Comparison of ENCODE assay signal across 22 cellular contexts in the genomic region with DNA sequence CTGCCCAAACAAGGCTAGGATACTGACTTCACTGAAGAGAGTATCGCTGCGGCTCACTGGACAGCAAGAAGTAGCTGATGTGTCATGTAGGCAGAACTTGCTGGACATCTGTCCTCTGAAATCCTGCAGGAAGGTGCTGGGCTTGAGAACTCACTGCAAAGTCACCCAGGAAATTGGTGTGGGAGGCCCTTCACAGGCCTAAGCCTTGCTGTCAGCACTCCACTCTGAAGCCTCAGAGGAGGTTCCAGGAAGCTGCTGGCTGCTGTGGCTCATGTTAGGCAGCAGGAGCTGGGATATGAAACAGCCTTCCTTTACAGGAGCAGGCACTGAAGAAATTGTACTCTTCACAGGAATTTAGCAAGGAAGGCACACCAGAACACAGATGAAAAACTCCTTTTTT.
DNase-seq lines count a peak whose midpoint lies in the region; ATAC-seq and TF ChIP-seq lines count a peak whose summit lies in the region.
"Had no signal": no experiment of that assay in that cellular context is flagged by ENCODE, and none has a peak within 500 bp of the region (broad histone marks: within the 10 kb centered on the region; RNA-seq: fewer than 3 reads in every experiment).

No MANE protein-coding gene starts in this region.

- DNase-seq in ELR (ENCODE audit: low read depth) (peak; percentile 51), PC-3 (no peak), fibroblast of pulmonary artery (ENCODE audit: low read depth) (peak; percentile 57), smooth muscle cell (lab: John Stamatoyannopoulos, UW; ENCODE audit: unreplicated experiment) (no peak), SKM-1 treated with dmso at 0.1 percent for 144 hours (lab: John Stamatoyannopoulos, UW; ENCODE audit: unreplicated experiment) (no peak)
- DNase-seq: activated CD4-positive, alpha-beta T cell treated with anti-CD3 and anti-CD28 coated beads, Interleukin-2, amount 50 U/mL, for 4 hours; activated naive CD4-positive, alpha-beta T cell treated with Interleukin-2 at 50 U/mL for 16 hours; activated T-cell treated with anti-CD3 and anti-CD28 coated beads for 4 hours; MG63; NCI-H1694 treated with DMSO at 0.1 percent for 48 hours; NCI-H345; NK-92 treated with Interleukin-12 subunit alpha and Interleukin-12 subunit beta, amount 100 ng/mL, for 24 hours; sigmoid colon; stimulated activated CD4-positive, alpha-beta T cell treated with anti-CD3 and anti-CD28 coated beads, Interleukin-1b, Interleukin-23, amount 100 ng/mL, for 48 hours; T-cell; uterus had no signal

- no peaks in the 10 kb centered on the region for H3K27me3 ChIP-seq in PC-3 (ENCODE audit: low read length)
- no peaks in the 10 kb centered on the region for H3K27me3 ChIP-seq in smooth muscle cell (ENCODE audit: low read depth)
- H3K27me3 ChIP-seq: ascending aorta, gastroesophageal sphincter, MG63, sigmoid colon, uterus had no signal

- H3K9ac ChIP-seq in PC-3 (ENCODE audit: low read length) (no peak overlapping the region), smooth muscle cell (ENCODE audit: low read depth) (no peak overlapping the region)

- no peaks in the 10 kb centered on the region for H3K36me3 ChIP-seq in PC-3 (ENCODE audit: low read depth, low read length)
- H3K36me3 ChIP-seq in smooth muscle cell (ENCODE audit: low read depth), result no peaks in the 10 kb centered on the region
- H3K36me3 ChIP-seq: ascending aorta, gastroesophageal sphincter, MG63, sigmoid colon, uterus had no signal

- H4K20me1 ChIP-seq in PC-3 (ENCODE audit: low read length) (no peaks in the 10 kb centered on the region), smooth muscle cell (ENCODE audit: low read depth) (no peaks in the 10 kb centered on the region)

- peak; percentile 34; the same call in 1 of the 2 replicates for ATAC-seq in PC-3
- no peak for ATAC-seq in GM18858 (IDR thresholded peaks at IDR 0.05; ENCODE audit: unreplicated experiment)
- ATAC-seq in HG02938 (IDR thresholded peaks at IDR 0.05; ENCODE audit: unreplicated experiment), result no peak
- ATAC-seq: gastroesophageal sphincter, T-cell had no signal

- WGBS in smooth muscle cell (ENCODE audit: low lambda C conversion rate), result 93% methylated on average over 2 of the region's 2 CpGs

- TF ChIP-seq CTCF in PC-3 (conservative IDR thresholded peaks at IDR 0.05; ENCODE audit: low read depth, low read length) (no peak), fibroblast of pulmonary artery (IDR thresholded peaks at IDR 0.05; ENCODE audit: low read length, missing control alignments) (no peak), smooth muscle cell (IDR thresholded peaks at IDR 0.05; ENCODE audit: borderline replicate concordance, insufficient read depth, poor library complexity, severe bottlenecking) (no peak)

- H3K4me3 ChIP-seq in PC-3 (ENCODE audit: low read length) (no peak overlapping the region), fibroblast of pulmonary artery (replicated peaks; ENCODE audit: low read depth, low read length) (no peak overlapping the region), smooth muscle cell (no peak overlapping the region)
- H3K4me3 ChIP-seq: ascending aorta, coronary artery, gastroesophageal sphincter, MG63, sigmoid colon, uterus had no signal

- H3K79me2 ChIP-seq in PC-3 (ENCODE audit: low read length) (no peaks in the 10 kb centered on the region), smooth muscle cell (ENCODE audit: low read depth) (no peaks in the 10 kb centered on the region)

- H3F3A ChIP-seq in PC-3 (ENCODE audit: low read length, unreplicated experiment), result no peaks in the 10 kb centered on the region
- no peaks in the 10 kb centered on the region for H3F3A ChIP-seq in smooth muscle cell (ENCODE audit: low read depth)

- H3K4me1 ChIP-seq in PC-3 (ENCODE audit: insufficient read depth, low read length), result peaks cover 12% of the 10 kb centered on the region
- H3K4me1 ChIP-seq in smooth muscle cell (ENCODE audit: low read depth), result no peaks in the 10 kb centered on the region
- H3K4me1 ChIP-seq: ascending aorta, gastroesophageal sphincter, sigmoid colon, uterus had no signal

- H3K27ac ChIP-seq in PC-3 (ENCODE audit: low read length), result no peak overlapping the region
- no peak overlapping the region for H3K27ac ChIP-seq in smooth muscle cell (ENCODE audit: low read depth)
- H3K27ac ChIP-seq: ascending aorta, coronary artery, gastroesophageal sphincter, sigmoid colon, uterus, VCaP had no signal

- H3K9me2 ChIP-seq in PC-3 (replicated peaks; ENCODE audit: low read length), result no peaks in the 10 kb centered on the region

- intact Hi-C loops in PC-3 (cut with micrococcal nuclease), result loop anchor here (5.0 kb wide), 1 partner anchor 40 kb away; no protein-coding TSS in a partner anchor

- POLR2A ChIA-PET in PC-3 (lab: Charles Lee; ENCODE audit: unreplicated experiment), result no interaction called here

- no peaks in the 10 kb centered on the region for H3K9me3 ChIP-seq in PC-3 (ENCODE audit: low read length)
- no peaks in the 10 kb centered on the region for H3K9me3 ChIP-seq in smooth muscle cell (replicated peaks; ENCODE audit: low read depth)
- H3K9me3 ChIP-seq: ascending aorta, gastroesophageal sphincter, MG63, sigmoid colon, uterus had no signal

- CTCF ChIA-PET in PC-3 (lab: Charles Lee), result no interaction called here

- H3K4me2 ChIP-seq in PC-3 (ENCODE audit: low read length), result no peak overlapping the region
- no peak overlapping the region for H3K4me2 ChIP-seq in smooth muscle cell

- H2AFZ ChIP-seq in PC-3 (ENCODE audit: low read length), result peak overlapping the region; percentile 47; the same call in 1 of the 2 replicates
- H2AFZ ChIP-seq in smooth muscle cell (ENCODE audit: low read depth), result peak overlapping the region; percentile 18

- BruUV-seq in PC-3 (replicated peaks; lab: Mats Ljungman, UMichigan), result no TSS peak

Comparison
In these comparisons a context has a peak if more than half of its experiments do, and no peak if none do; other contexts are left out.
1. DNase-seq: peak in ELR (single experiment) and fibroblast of pulmonary artery (single experiment); none in PC-3 (single experiment), smooth muscle cell (single experiment) and SKM-1 treated with dmso at 0.1 percent for 144 hours (single experiment).